ENCODE assay signal across 8 cellular contexts in genomic region chr19:18097217-18097992, GRCh38. TPM values are rescaled to one million over a fixed set of nuclear protein-coding genes. Genes with fewer than 3 reads are reported as not detected.
DNase-seq lines count a peak whose midpoint lies in the region; ATAC-seq, FAIRE-seq and TF ChIP-seq lines count a peak whose summit lies in the region.

Gene MAST3 (plus strand): TSS chr19:18097778. CDS start chr19:18097793, 15 bp downstream.

- no peaks in the 10 kb centered on the region for H3K9me3 Mint-ChIP-seq in naive thymus-derived CD8-positive, alpha-beta T cell

- ATAC-seq in GM19023 (IDR thresholded peaks at IDR 0.05; ENCODE audit: unreplicated experiment) (peak; percentile 58), HG03469 (IDR thresholded peaks at IDR 0.05; ENCODE audit: unreplicated experiment) (peak; percentile 42)
- ATAC-seq in naive thymus-derived CD8-positive, alpha-beta T cell = peak; percentile 87 to 92

- FAIRE-seq in RCC 7860 (lab: Jason Lieb, UNC) = no peak

- H3K27me3 Mint-ChIP-seq in naive thymus-derived CD8-positive, alpha-beta T cell = no peaks in the 10 kb centered on the region

- POLR2A ChIA-PET in naive thymus-derived CD8-positive, alpha-beta T cell (lab: Charles Lee) = interaction anchor here (0.5 to 9.2 kb wide), 11 partner anchors 7 to 792 kb away, joined by 3 to 132 read pairs (median 4); partner anchors contain the start of genes ARRDC2, IL12RB1, PIK3R2 and RPL18A

- H3K36me3 Mint-ChIP-seq in naive thymus-derived CD8-positive, alpha-beta T cell = peaks cover 0 to 2% (median 0%) of the 10 kb centered on the region in 3 donors

- peak within 1 kb of the TSS; percentile 38 for H3K4me3 ChIP-seq in fibroblast of mammary gland (ENCODE audit: control insufficient read depth, low read depth, low read length)

- peak within 1 kb of the TSS; percentile 82 to 96 (median 88) for H3K4me3 Mint-ChIP-seq in naive thymus-derived CD8-positive, alpha-beta T cell

- peaks cover 21 to 51% (median 40%) of the 10 kb centered on the region in 4 donors for H3K4me1 Mint-ChIP-seq in naive thymus-derived CD8-positive, alpha-beta T cell

- no peak for TF ChIP-seq CTCF in fibroblast of mammary gland (conservative IDR thresholded peaks at IDR 0.05; ENCODE audit: control insufficient read depth, insufficient read depth, low read depth, low read length)

- H3K27ac Mint-ChIP-seq in naive thymus-derived CD8-positive, alpha-beta T cell = peak within 1 kb of the TSS; percentile 74 to 94 (median 86)

- DNase-seq in AG08396 (ENCODE audit: low spot score) (peak; percentile 96), RCC 7860 (ENCODE audit: low spot score) (peak; percentile 29), activated T-helper 1 cell treated with Interleukin-2 at 50 U/mL for 16 hours (ENCODE audit: low read depth) (peak; percentile 92), fibroblast of mammary gland (ENCODE audit: low read depth) (peak; percentile 71)
- DNase-seq in naive thymus-derived CD8-positive, alpha-beta T cell = peak; percentile 83 to 95 (median 92)
- peak; percentile 79 to 93 (median 88) for DNase-seq in stimulated activated naive CD4-positive, alpha-beta T cell (lab: John Stamatoyannopoulos, UW)

RNA-seq across cellular contexts. Expression of gene MAST3, which starts in this region (rescaled TPM):
- 10 to 100 TPM; 44.7 to 44.8 TPM for total RNA-seq in naive thymus-derived CD8-positive, alpha-beta T cell
- 10 to 100 TPM in 2 of 3 donors, 1 to 10 TPM in 1; 9.4 to 15.7 (median 11.5) TPM for polyA plus RNA-seq in naive thymus-derived CD8-positive, alpha-beta T cell

Comparison
In these comparisons a context has a peak if more than half of its experiments do, and no peak if none do; other contexts are left out.
1. Peak in every context shown above with its lines: DNase-seq, ATAC-seq and H3K4me3 ChIP-seq.
2. DNase-seq: peak in every context shown above with its lines; median percentile 96 in AG08396; 92 in activated T-helper 1 cell treated with Interleukin-2 at 50 U/mL for 16 hours; 92 in naive thymus-derived CD8-positive, alpha-beta T cell; 88 in stimulated activated naive CD4-positive, alpha-beta T cell; 71 in fibroblast of mammary gland; 29 in RCC 7860.